Comparison of ENCODE assay signal across 7 cellular contexts in genomic region chr16:84730406-84731106, GRCh38. TPM values are rescaled to one million over a fixed set of nuclear protein-coding genes. Genes with fewer than 3 reads are reported as not detected.
DNase-seq lines count a peak whose midpoint lies in the region; ATAC-seq and TF ChIP-seq lines count a peak whose summit lies in the region.

No MANE protein-coding gene starts in this region.

- H3K4me3 ChIP-seq in GM23248 = peak overlapping the region; percentile 68
- H3K4me3 ChIP-seq in psoas muscle = peak overlapping the region; percentile 65

- intact Hi-C loops in activated naive CD4-positive, alpha-beta T cell treated with anti-CD3 and anti-CD28 coated beads for 36 hours (cut with micrococcal nuclease) = loop anchor here (10.0 kb wide), 2 partner anchors 456 to 776 kb away; partner anchors contain the start of gene OSGIN1
- intact Hi-C loops in Right ventricle myocardium superior (cut with DNase I) (no loop called here), psoas muscle (cut with DNase I) (no loop called here)

- H3K27me3 ChIP-seq in GM23248 (replicated peaks; ENCODE audit: insufficient read depth) = no peaks in the 10 kb centered on the region
- H3K27me3 ChIP-seq in psoas muscle (ENCODE audit: insufficient read depth in 3 of 3, low read length in 2 of 3) = no peaks in the 10 kb centered on the region

- H3K9me3 ChIP-seq in GM23248 (ENCODE audit: low read depth) = no peaks in the 10 kb centered on the region
- H3K9me3 ChIP-seq in psoas muscle = no peaks in the 10 kb centered on the region

- H3K27ac ChIP-seq in GM23248 (peak overlapping the region; percentile 88), psoas muscle (peak overlapping the region; percentile 83)

- CTCF ChIA-PET in activated naive CD4-positive, alpha-beta T cell treated with anti-CD3 and anti-CD28 coated beads for 36 hours (lab: Charles Lee) = interaction anchor here (0.7 to 8.2 kb wide), 7 partner anchors 7 to 115 kb away, joined by 3 to 124 read pairs (median 4); no protein-coding TSS in a partner anchor

- no peaks in the 10 kb centered on the region for H3K27me3 Mint-ChIP-seq in activated naive CD4-positive, alpha-beta T cell treated with anti-CD3 and anti-CD28 coated beads for 36 hours (ENCODE audit: low read depth)

- peak overlapping the region; percentile 56 for H3K27ac Mint-ChIP-seq in activated naive CD4-positive, alpha-beta T cell treated with anti-CD3 and anti-CD28 coated beads for 36 hours

- H4K20me1 ChIP-seq in GM23248 (ENCODE audit: insufficient read depth) = no peaks in the 10 kb centered on the region

- DNase-seq in EL = peak; percentile 93
- peak; percentile 98 for DNase-seq in GM23248
- peak; percentile 6 for DNase-seq in NCI-H2196 treated with DMSO at 0.1 percent for 48 hours (lab: John Stamatoyannopoulos, UW; ENCODE audit: unreplicated experiment)
- DNase-seq in activated naive CD4-positive, alpha-beta T cell treated with anti-CD3 and anti-CD28 coated beads for 36 hours = peak; percentile 51
- peak; percentile 63 for DNase-seq in Right ventricle myocardium superior
- peak in 1 of 2 donors; percentile 52 for DNase-seq in psoas muscle

- H3F3A ChIP-seq in GM23248 (ENCODE audit: insufficient read depth) = peaks cover 56% of the 10 kb centered on the region

- peaks cover 88% of the 10 kb centered on the region for H3K79me2 ChIP-seq in GM23248 (ENCODE audit: insufficient read depth)

- no peak for TF ChIP-seq CTCF in psoas muscle (IDR thresholded peaks at IDR 0.05)

- WGBS in GM23248 (ENCODE audit: low coverage in 1 of 2, low lambda C conversion rate in 2 of 2, missing lambda C conversion rate in 2 of 2), 2 experiments = 18 to 21% methylated on average over 9 of the region's 9 CpGs
- 31 to 38% (median 32%) methylated on average over 9 of the region's 9 CpGs for WGBS in psoas muscle, 3 donors

- ATAC-seq in Right ventricle myocardium superior (ENCODE audit: poor library complexity) (peak; percentile 83), psoas muscle (peak; percentile 79 to 90 (median 87)), GM18870 (IDR thresholded peaks at IDR 0.05; ENCODE audit: unreplicated experiment) (no peak)

- H3K4me3 Mint-ChIP-seq in activated naive CD4-positive, alpha-beta T cell treated with anti-CD3 and anti-CD28 coated beads for 36 hours = no peak overlapping the region

- H2AFZ ChIP-seq in GM23248 = no peak overlapping the region

- H3K36me3 ChIP-seq in GM23248 (ENCODE audit: low read depth) (peaks cover 10% of the 10 kb centered on the region; the same call in 1 of the 2 replicates), psoas muscle (ENCODE audit: insufficient read depth in 1 of 2, low read depth in 1 of 2) (peaks cover 0 to 4% of the 10 kb centered on the region in 2 donors)

- H3K36me3 Mint-ChIP-seq in activated naive CD4-positive, alpha-beta T cell treated with anti-CD3 and anti-CD28 coated beads for 36 hours (ENCODE audit: low read depth) = peaks cover 4% of the 10 kb centered on the region

- H3K4me1 Mint-ChIP-seq in activated naive CD4-positive, alpha-beta T cell treated with anti-CD3 and anti-CD28 coated beads for 36 hours (ENCODE audit: low read depth) = peaks cover 52% of the 10 kb centered on the region

- H3K9me2 ChIP-seq in GM23248 (ENCODE audit: insufficient read depth) = no peaks in the 10 kb centered on the region

- H3K4me2 ChIP-seq in GM23248 (ENCODE audit: unreplicated experiment) = peak overlapping the region; percentile 97

- H3K9ac ChIP-seq in GM23248 = peak overlapping the region; percentile 77

- H3K4me1 ChIP-seq in GM23248 (ENCODE audit: insufficient read depth) (peaks cover 58% of the 10 kb centered on the region), psoas muscle (peaks cover 56% of the 10 kb centered on the region)

- H3K9me3 Mint-ChIP-seq in activated naive CD4-positive, alpha-beta T cell treated with anti-CD3 and anti-CD28 coated beads for 36 hours = no peaks in the 10 kb centered on the region

- in situ Hi-C loops in GM23248 (cut with MboI) = no loop called here

RNA-seq across cellular contexts. Expression of gene USP10, which starts 30.8 kb away (rescaled TPM):
- total RNA-seq in GM23248 (2014; rRNA removed; shearing (Covaris generic)) = 48.3 and 51.3 TPM in 2 replicates
- polyA plus RNA-seq in GM23248 (2016; fragmentation: Nextera tagmentation; extraction: Ambion mirVana) (72.4 and 74.0 TPM in 2 replicates), psoas muscle (10 to 100 TPM; 33.9 to 69.5 (median 69.2) TPM)
- 10 to 100 TPM; 93.9 to 95.2 TPM for total RNA-seq in activated naive CD4-positive, alpha-beta T cell treated with anti-CD3 and anti-CD28 coated beads for 36 hours
- total RNA-seq in Right ventricle myocardium superior (70.6 TPM), psoas muscle (10 to 100 TPM; 57.1 to 93.0 (median 78.9) TPM)
